10 cellular contexts compared by ENCODE assay signal in the genomic region with DNA sequence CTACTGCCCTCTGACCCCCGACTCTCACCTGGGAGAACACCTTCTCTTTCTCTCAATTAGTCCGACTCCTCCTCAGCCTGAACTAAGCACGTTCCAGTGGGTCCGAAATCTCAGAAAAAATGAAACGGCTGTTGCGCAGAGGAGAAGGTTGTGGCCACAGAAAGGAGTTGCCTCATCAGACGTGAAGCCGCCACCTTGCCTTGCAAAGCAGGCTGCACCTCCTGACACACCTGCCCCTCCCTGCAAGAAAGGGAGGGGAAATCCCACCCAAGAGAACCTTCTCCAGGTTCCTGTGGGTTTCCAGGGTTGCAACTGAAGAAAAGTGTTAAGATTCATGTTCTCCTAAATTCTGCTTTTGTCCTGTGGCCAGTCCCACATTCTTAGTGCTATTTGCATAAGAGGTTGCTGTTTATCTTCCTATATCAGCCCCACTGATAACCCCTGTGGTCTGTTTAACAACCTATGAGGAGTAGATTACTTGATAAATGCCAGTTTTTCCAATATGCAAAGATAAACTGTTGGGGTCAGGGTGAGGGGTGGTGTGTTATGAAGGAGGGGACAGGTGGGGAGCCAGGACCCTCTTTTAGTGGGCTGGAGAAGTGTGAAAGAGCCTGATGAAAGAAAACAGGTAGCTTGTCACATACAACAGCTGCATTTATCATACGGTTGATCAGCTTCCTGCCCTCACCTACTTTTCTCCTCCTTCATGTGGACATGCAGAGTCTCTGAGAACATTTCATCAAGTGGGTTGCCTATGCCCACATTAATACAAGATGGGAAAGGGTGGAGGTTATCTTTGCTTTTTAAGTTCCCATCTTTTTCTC. TPM values are rescaled to one million over a fixed set of nuclear protein-coding genes. Genes with fewer than 3 reads are reported as not detected.
DNase-seq lines count a peak whose midpoint lies in the region; ATAC-seq and TF ChIP-seq lines count a peak whose summit lies in the region.
"Had no signal": no experiment of that assay in that cellular context is flagged by ENCODE, and none has a peak within 500 bp of the region (broad histone marks: within the 10 kb centered on the region; RNA-seq: fewer than 3 reads in every experiment).

No MANE protein-coding gene starts in this region.

- H3K4me3 ChIP-seq in coronary artery (peak overlapping the region; percentile 63), spleen (peak overlapping the region in 1 of 8 donors; percentile 15)
- H3K4me3 ChIP-seq: smooth muscle cell had no signal

- no peaks in the 10 kb centered on the region for H3K9me3 ChIP-seq in spleen

- H3K27me3 ChIP-seq in spleen (replicated peaks in 1 of 7), result peaks cover 0 to 14% (median 0%) of the 10 kb centered on the region in 7 donors

- intact Hi-C loops in spleen (cut with DNase I; ENCODE audit: low total_unique reads), result no loop called here

- H3K36me3 ChIP-seq in spleen, result peaks cover 0 to 37% (median 0%) of the 10 kb centered on the region in 6 donors

- peak; percentile 52 for DNase-seq in NCI-H510A treated with DMSO at 0.1 percent for 48 hours (lab: John Stamatoyannopoulos, UW)
- no peak for DNase-seq in NCI-H510A (lab: John Stamatoyannopoulos, UW)
- peak; percentile 32 for DNase-seq in NCI-H774 (lab: John Stamatoyannopoulos, UW)
- no peak for DNase-seq in coronary artery (ENCODE audit: low spot score)
- DNase-seq in spleen, result no peak
- no peak for DNase-seq in T-helper 9 cell
- no peak for DNase-seq in SW480 (ENCODE audit: low spot score)
- DNase-seq: dermis blood vessel endothelial cell had no signal

- TF ChIP-seq CTCF in coronary artery (IDR thresholded peaks at IDR 0.05), result no peak
- TF ChIP-seq CTCF in spleen (IDR thresholded peaks at IDR 0.05 in 8 of 11, conservative IDR thresholded peaks at IDR 0.05 in 3 of 11), result no peak

- H3K27ac ChIP-seq in coronary artery, result peak overlapping the region; percentile 91 to 92
- H3K27ac ChIP-seq in spleen, result peak overlapping the region in 7 of 8 donors; percentile 2 to 79 (median 58)

- no peak for ATAC-seq in HG02763 (IDR thresholded peaks at IDR 0.05; ENCODE audit: unreplicated experiment)

- 38 to 66% (median 44%) methylated on average over 9 of the region's 9 CpGs for WGBS in spleen, 5 donors

- TF ChIP-seq POLR2A in spleen (IDR thresholded peaks at IDR 0.05), result no peak

- H3K4me1 ChIP-seq in spleen, result peaks cover 73 to 100% (median 96%) of the 10 kb centered on the region in 6 donors

RNA-seq across cellular contexts. Expression of gene ZBTB16, which starts 18.2 kb away (rescaled TPM):
- 10 to 100 TPM in 6 of 7 donors, 1 to 10 TPM in 1; 8.4 to 85.6 (median 81.9) TPM for total RNA-seq in spleen
- 1 to 10 TPM; 1.5 to 9.2 (median 2.8) TPM for polyA plus RNA-seq in spleen
- total RNA-seq: smooth muscle cell had no signal
- polyA plus RNA-seq: smooth muscle cell had no signal

Comparison
In these comparisons a context has a peak if more than half of its experiments do, and no peak if none do; other contexts are left out.
1. DNase-seq: peak in NCI-H510A treated with DMSO at 0.1 percent for 48 hours (single experiment) and NCI-H774 (single experiment); none in NCI-H510A (single experiment), coronary artery (single experiment), spleen (single experiment), T-helper 9 cell (single experiment) and SW480 (single experiment).